15 cellular contexts compared by ENCODE assay signal in genomic region chr5:61467766-61468482, GRCh38.
DNase-seq lines count a peak whose midpoint lies in the region; ATAC-seq and TF ChIP-seq lines count a peak whose summit lies in the region.
"Had no signal": no experiment of that assay in that cellular context is flagged by ENCODE, and none has a peak within 500 bp of the region (broad histone marks: within the 10 kb centered on the region; RNA-seq: fewer than 3 reads in every experiment).

No MANE protein-coding gene starts in this region.

- no peak for TF ChIP-seq CTCF in RWPE2 (IDR thresholded peaks at IDR 0.05; ENCODE audit: poor library complexity, severe bottlenecking)
- TF ChIP-seq CTCF in osteocyte (IDR thresholded peaks at IDR 0.05): no peak
- TF ChIP-seq CTCF in CD8-positive, alpha-beta T cell (IDR thresholded peaks at IDR 0.05): no peak

- H3K27me3 Mint-ChIP-seq in osteocyte (ENCODE audit: unreplicated experiment): no peaks in the 10 kb centered on the region
- H3K27me3 Mint-ChIP-seq in activated naive CD4-positive, alpha-beta T cell treated with anti-CD3 and anti-CD28 coated beads, Interleukin-2, amount 10 ng/mL, durations not matched to agents 7 days and 5 days: no peaks in the 10 kb centered on the region
- H3K27me3 Mint-ChIP-seq in CD8-positive, alpha-beta T cell (ENCODE audit: low read depth): no peaks in the 10 kb centered on the region
- H3K27me3 Mint-ChIP-seq in activated naive CD8-positive, alpha-beta T cell treated with anti-CD3 and anti-CD28 coated beads for 36 hours: no peaks in the 10 kb centered on the region
- H3K27me3 Mint-ChIP-seq: dendritic cell treated with granulocyte-macrophage colony-stimulating factor and Interleukin-4, amounts not matched to agents 40 ng/mL and 50 ng/mL, for 4 days had no signal

- no peaks in the 10 kb centered on the region for H3K9me3 Mint-ChIP-seq in osteocyte (ENCODE audit: unreplicated experiment)
- H3K9me3 Mint-ChIP-seq in activated naive CD4-positive, alpha-beta T cell treated with anti-CD3 and anti-CD28 coated beads, Interleukin-2, amount 10 ng/mL, durations not matched to agents 7 days and 5 days: peaks cover 1% of the 10 kb centered on the region
- no peaks in the 10 kb centered on the region for H3K9me3 Mint-ChIP-seq in CD8-positive, alpha-beta T cell
- H3K9me3 Mint-ChIP-seq in activated naive CD8-positive, alpha-beta T cell treated with anti-CD3 and anti-CD28 coated beads for 36 hours: peaks cover 4% of the 10 kb centered on the region
- H3K9me3 Mint-ChIP-seq: dendritic cell treated with granulocyte-macrophage colony-stimulating factor and Interleukin-4, amounts not matched to agents 40 ng/mL and 50 ng/mL, for 4 days had no signal

- no peak overlapping the region for H3K4me3 ChIP-seq in HAP-1
- H3K4me3 ChIP-seq in RWPE2 (ENCODE audit: severe bottlenecking): no peak overlapping the region
- no peak overlapping the region for H3K4me3 ChIP-seq in CD8-positive, alpha-beta T cell (ENCODE audit: low read depth, low read length)
- H3K4me3 ChIP-seq: heart right ventricle had no signal

- peak; percentile 43 for DNase-seq in HAP-1 (ENCODE audit: low spot score in 2 of 2)
- no peak for DNase-seq in RWPE2 (ENCODE audit: low spot score)
- peak; percentile 43 for DNase-seq in fibroblast of peridontal ligament (ENCODE audit: extremely low read depth)
- no peak for DNase-seq in osteocyte (ENCODE audit: extremely low spot score, unreplicated experiment)
- no peak for DNase-seq in NCI-H2029 treated with DMSO at 0.1 percent for 48 hours (lab: John Stamatoyannopoulos, UW)
- no peak for DNase-seq in activated naive CD4-positive, alpha-beta T cell treated with anti-CD3 and anti-CD28 coated beads, Interleukin-2, amount 10 ng/mL, durations not matched to agents 7 days and 5 days
- DNase-seq in CD8-positive, alpha-beta T cell: no peak
- no peak for DNase-seq in activated naive CD8-positive, alpha-beta T cell treated with anti-CD3 and anti-CD28 coated beads for 36 hours
- DNase-seq: activated gamma-delta T cell, heart right ventricle, NCI-H510A, retina, substantia nigra had no signal

- POLR2A ChIA-PET in CD8-positive, alpha-beta T cell (lab: Charles Lee): no interaction called here

- no peaks in the 10 kb centered on the region for H3K36me3 ChIP-seq in HAP-1 (replicated peaks)
- peaks cover 7% of the 10 kb centered on the region for H3K36me3 ChIP-seq in RWPE2 (ENCODE audit: low read depth)
- no peaks in the 10 kb centered on the region for H3K36me3 ChIP-seq in CD8-positive, alpha-beta T cell (ENCODE audit: insufficient read depth, low read length)

- CTCF ChIA-PET in activated naive CD4-positive, alpha-beta T cell treated with anti-CD3 and anti-CD28 coated beads, Interleukin-2, amount 10 ng/mL, durations not matched to agents 7 days and 5 days (lab: Charles Lee): no interaction called here
- CTCF ChIA-PET in CD8-positive, alpha-beta T cell (lab: Charles Lee): interaction anchor here (0.7 to 1.3 kb wide), 3 partner anchors 9 to 242 kb away, joined by 3 to 4 read pairs (median 3); no protein-coding TSS in a partner anchor

- peak overlapping the region; percentile 46 for H3K4me3 Mint-ChIP-seq in osteocyte (ENCODE audit: unreplicated experiment)
- H3K4me3 Mint-ChIP-seq in activated naive CD4-positive, alpha-beta T cell treated with anti-CD3 and anti-CD28 coated beads, Interleukin-2, amount 10 ng/mL, durations not matched to agents 7 days and 5 days: no peak overlapping the region
- H3K4me3 Mint-ChIP-seq in CD8-positive, alpha-beta T cell: no peak overlapping the region
- H3K4me3 Mint-ChIP-seq in activated naive CD8-positive, alpha-beta T cell treated with anti-CD3 and anti-CD28 coated beads for 36 hours: no peak overlapping the region
- H3K4me3 Mint-ChIP-seq: dendritic cell treated with granulocyte-macrophage colony-stimulating factor and Interleukin-4, amounts not matched to agents 40 ng/mL and 50 ng/mL, for 4 days had no signal

- H3K27ac Mint-ChIP-seq in osteocyte (ENCODE audit: unreplicated experiment): peak overlapping the region; percentile 63
- no peak overlapping the region for H3K27ac Mint-ChIP-seq in activated naive CD4-positive, alpha-beta T cell treated with anti-CD3 and anti-CD28 coated beads, Interleukin-2, amount 10 ng/mL, durations not matched to agents 7 days and 5 days
- H3K27ac Mint-ChIP-seq in CD8-positive, alpha-beta T cell: no peak overlapping the region
- no peak overlapping the region for H3K27ac Mint-ChIP-seq in activated naive CD8-positive, alpha-beta T cell treated with anti-CD3 and anti-CD28 coated beads for 36 hours
- H3K27ac Mint-ChIP-seq: dendritic cell treated with granulocyte-macrophage colony-stimulating factor and Interleukin-4, amounts not matched to agents 40 ng/mL and 50 ng/mL, for 4 days had no signal

- H3K9me3 ChIP-seq in HAP-1 (no peaks in the 10 kb centered on the region), RWPE2 (ENCODE audit: severe bottlenecking) (no peaks in the 10 kb centered on the region)
- no peaks in the 10 kb centered on the region for H3K9me3 ChIP-seq in CD8-positive, alpha-beta T cell (ENCODE audit: low read length)
- H3K9me3 ChIP-seq: heart right ventricle had no signal

- intact Hi-C loops in CD8-positive, alpha-beta T cell (cut with DNase I, micrococcal nuclease): no loop called here

- peaks cover 8% of the 10 kb centered on the region for H3K4me1 ChIP-seq in HAP-1
- peaks cover 13% of the 10 kb centered on the region for H3K4me1 ChIP-seq in RWPE2 (ENCODE audit: insufficient read depth, poor library complexity, severe bottlenecking)
- no peaks in the 10 kb centered on the region for H3K4me1 ChIP-seq in CD8-positive, alpha-beta T cell (ENCODE audit: insufficient read depth, low read length)

- peak overlapping the region; percentile 9 for H3K27ac ChIP-seq in RWPE2 (ENCODE audit: poor library complexity, severe bottlenecking)
- no peak overlapping the region for H3K27ac ChIP-seq in CD8-positive, alpha-beta T cell (ENCODE audit: low read depth, low read length)
- H3K27ac ChIP-seq: heart right ventricle had no signal

- in situ Hi-C loops in HAP-1 (cut with MboI; ENCODE audit: low sequenced_read_pairs): no loop called here

- H3K27me3 ChIP-seq in HAP-1 (ENCODE audit: low read depth): no peaks in the 10 kb centered on the region
- no peaks in the 10 kb centered on the region for H3K27me3 ChIP-seq in RWPE2 (ENCODE audit: insufficient read depth, poor library complexity, severe bottlenecking)
- no peaks in the 10 kb centered on the region for H3K27me3 ChIP-seq in CD8-positive, alpha-beta T cell (ENCODE audit: insufficient read depth, low read length)
- H3K27me3 ChIP-seq: heart right ventricle had no signal

- H3K36me3 Mint-ChIP-seq in osteocyte (ENCODE audit: unreplicated experiment): no peaks in the 10 kb centered on the region
- no peaks in the 10 kb centered on the region for H3K36me3 Mint-ChIP-seq in activated naive CD4-positive, alpha-beta T cell treated with anti-CD3 and anti-CD28 coated beads, Interleukin-2, amount 10 ng/mL, durations not matched to agents 7 days and 5 days
- H3K36me3 Mint-ChIP-seq in CD8-positive, alpha-beta T cell: peaks cover 8% of the 10 kb centered on the region
- H3K36me3 Mint-ChIP-seq in activated naive CD8-positive, alpha-beta T cell treated with anti-CD3 and anti-CD28 coated beads for 36 hours: no peaks in the 10 kb centered on the region

- H3K4me1 Mint-ChIP-seq in osteocyte (ENCODE audit: unreplicated experiment): peaks cover 62% of the 10 kb centered on the region
- H3K4me1 Mint-ChIP-seq in activated naive CD4-positive, alpha-beta T cell treated with anti-CD3 and anti-CD28 coated beads, Interleukin-2, amount 10 ng/mL, durations not matched to agents 7 days and 5 days: no peaks in the 10 kb centered on the region
- peaks cover 50% of the 10 kb centered on the region for H3K4me1 Mint-ChIP-seq in CD8-positive, alpha-beta T cell (ENCODE audit: low read depth)
- peaks cover 29% of the 10 kb centered on the region for H3K4me1 Mint-ChIP-seq in activated naive CD8-positive, alpha-beta T cell treated with anti-CD3 and anti-CD28 coated beads for 36 hours

- peak; percentile 85 for ATAC-seq in RWPE2 (ENCODE audit: low read depth)
- ATAC-seq in CD8-positive, alpha-beta T cell: no peak
- ATAC-seq: activated CD4-positive, CD25-positive, alpha-beta regulatory T cell treated with anti-CD3 and anti-CD28 coated beads, Interleukin-2, amount 50 U/mL, for 24 hours had no signal

Comparison
In these comparisons a context has a peak if more than half of its experiments do, and no peak if none do; other contexts are left out.
1. DNase-seq: peak in HAP-1 (2 of 2) and fibroblast of peridontal ligament (single experiment); none in RWPE2 (single experiment), osteocyte (single experiment), NCI-H2029 treated with DMSO at 0.1 percent for 48 hours (single experiment), activated naive CD4-positive, alpha-beta T cell treated with anti-CD3 and anti-CD28 coated beads, Interleukin-2, amount 10 ng/mL, durations not matched to agents 7 days and 5 days (single experiment), CD8-positive, alpha-beta T cell (0 of 7) and activated naive CD8-positive, alpha-beta T cell treated with anti-CD3 and anti-CD28 coated beads for 36 hours (single experiment).